Comparison of ENCODE assay signal across 36 cellular contexts in genomic region chrX:3119376-3119775, GRCh38.
"Had no signal": no experiment of that assay in that cellular context is flagged by ENCODE, and none has a peak within 500 bp of the region (broad histone marks: within the 10 kb centered on the region; RNA-seq: fewer than 3 reads in every experiment).

No MANE protein-coding gene starts in this region.

- H3K4me3 Mint-ChIP-seq: activated naive CD4-positive, alpha-beta T cell treated with anti-CD3 and anti-CD28 coated beads for 36 hours; activated naive CD8-positive, alpha-beta T cell treated with anti-CD3 and anti-CD28 coated beads for 36 hours; activated T-helper 1 cell treated with anti-CD3 and anti-CD28 coated beads, Interleukin-12 subunit alpha, Interleukin-12 subunit beta, Interleukin-2, Interleukin-4 antibody, amounts not matched to agents 30 ng/mL and 10 ng/mL and 1 ng/mL, durations not matched to agents 14 hours and 24 hours and 36 hours; central memory CD8-positive, alpha-beta T cell; memory B cell; naive thymus-derived CD4-positive, alpha-beta T cell; neural crest cell; stimulated activated memory B cell treated with anti-CD40 and anti-IgM and Interleukin-4, amounts not matched to agents 10 μg/mL and 1 μg/mL and 100 μg/mL, for 72 hours; stimulated activated naive CD8-positive, alpha-beta T cell treated with anti-CD3 and anti-CD28 coated beads, Interleukin-15, amount 100 ng/mL, for 72 hours; T-helper 1 cell treated with Interleukin-12 subunit alpha and Interleukin-12 subunit beta and Interleukin-4 antibody, amounts not matched to agents 30 μg/mL and 1 μg/mL, for 36 hours had no signal

- ATAC-seq: gastrocnemius medialis; naive thymus-derived CD4-positive, alpha-beta T cell; psoas muscle; stimulated activated memory B cell treated with anti-CD40 and anti-IgM and Interleukin-4, amounts not matched to agents 10 μg/mL and 1 μg/mL and 100 μg/mL, for 72 hours; stimulated activated naive CD8-positive, alpha-beta T cell treated with anti-CD3 and anti-CD28 coated beads, Interleukin-15, amount 100 ng/mL, for 72 hours; upper lobe of right lung had no signal

- H3K27me3 Mint-ChIP-seq: activated naive CD8-positive, alpha-beta T cell treated with anti-CD3 and anti-CD28 coated beads for 36 hours; central memory CD8-positive, alpha-beta T cell; memory B cell; naive thymus-derived CD4-positive, alpha-beta T cell; stimulated activated memory B cell treated with anti-CD40 and anti-IgM and Interleukin-4, amounts not matched to agents 10 μg/mL and 1 μg/mL and 100 μg/mL, for 72 hours; stimulated activated naive CD8-positive, alpha-beta T cell treated with anti-CD3 and anti-CD28 coated beads, Interleukin-15, amount 100 ng/mL, for 72 hours had no signal

- H3K9me3 ChIP-seq: adrenal gland, ascending aorta, breast epithelium, gastrocnemius medialis, psoas muscle, sigmoid colon, thyroid gland, upper lobe of right lung had no signal

- H3K36me3 ChIP-seq: adrenal gland, ascending aorta, breast epithelium, gastrocnemius medialis, sigmoid colon, thyroid gland, upper lobe of right lung had no signal

- H3K27ac Mint-ChIP-seq: activated naive CD4-positive, alpha-beta T cell treated with anti-CD3 and anti-CD28 coated beads for 36 hours; activated naive CD8-positive, alpha-beta T cell treated with anti-CD3 and anti-CD28 coated beads for 36 hours; activated T-helper 1 cell treated with anti-CD3 and anti-CD28 coated beads, Interleukin-12 subunit alpha, Interleukin-12 subunit beta, Interleukin-2, Interleukin-4 antibody, amounts not matched to agents 30 ng/mL and 10 ng/mL and 1 ng/mL, durations not matched to agents 14 hours and 24 hours and 36 hours; memory B cell; naive thymus-derived CD4-positive, alpha-beta T cell; stimulated activated memory B cell treated with anti-CD40 and anti-IgM and Interleukin-4, amounts not matched to agents 10 μg/mL and 1 μg/mL and 100 μg/mL, for 72 hours; T-helper 1 cell treated with Interleukin-12 subunit alpha and Interleukin-12 subunit beta and Interleukin-4 antibody, amounts not matched to agents 30 μg/mL and 1 μg/mL, for 36 hours had no signal

- H3K4me1 Mint-ChIP-seq: activated naive CD8-positive, alpha-beta T cell treated with anti-CD3 and anti-CD28 coated beads for 36 hours; central memory CD8-positive, alpha-beta T cell; memory B cell; naive thymus-derived CD4-positive, alpha-beta T cell; stimulated activated memory B cell treated with anti-CD40 and anti-IgM and Interleukin-4, amounts not matched to agents 10 μg/mL and 1 μg/mL and 100 μg/mL, for 72 hours; stimulated activated naive CD8-positive, alpha-beta T cell treated with anti-CD3 and anti-CD28 coated beads, Interleukin-15, amount 100 ng/mL, for 72 hours had no signal

- H3K27ac ChIP-seq: adrenal gland, ascending aorta, breast epithelium, coronary artery, dorsolateral prefrontal cortex, gastrocnemius medialis, hepatocyte, parathyroid adenoma, psoas muscle, sigmoid colon, thyroid gland, upper lobe of right lung, VCaP had no signal

- H3K4me1 ChIP-seq: adrenal gland, ascending aorta, breast epithelium, gastrocnemius medialis, parathyroid adenoma, psoas muscle, sigmoid colon, thyroid gland, upper lobe of right lung had no signal

- H3K27me3 ChIP-seq: adrenal gland, ascending aorta, breast epithelium, gastrocnemius medialis, hepatocyte, sigmoid colon, thyroid gland, upper lobe of right lung had no signal

- H3K4me3 ChIP-seq: adrenal gland, ascending aorta, breast epithelium, coronary artery, dorsolateral prefrontal cortex, gastrocnemius medialis, hepatocyte, psoas muscle, sigmoid colon, thyroid gland, upper lobe of right lung had no signal

- DNase-seq: activated CD4-positive, alpha-beta T cell treated with anti-CD3 and anti-CD28 coated beads for 4 hours; activated CD4-positive, alpha-beta T cell treated with anti-CD3 and anti-CD28 coated beads, Interleukin-2, amount 50 U/mL, for 48 hours; activated CD8-positive, alpha-beta memory T cell treated with anti-CD3 and anti-CD28 coated beads for 24 hours; activated effector memory CD4-positive, alpha-beta T cell treated with anti-CD3 and anti-CD28 coated beads, Interleukin-2, amount 50 U/mL, for 16 hours; activated naive CD4-positive, alpha-beta T cell treated with anti-CD3 and anti-CD28 coated beads for 36 hours; activated naive CD8-positive, alpha-beta T cell treated with anti-CD3 and anti-CD28 coated beads for 36 hours; activated T-cell treated with anti-CD3 and anti-CD28 coated beads, Interleukin-2, amount 50 U/mL, for 1 hour; adrenal gland; dorsolateral prefrontal cortex; effector memory CD4-positive, alpha-beta T cell; gastrocnemius medialis; midbrain; naive thymus-derived CD4-positive, alpha-beta T cell; occipital lobe; psoas muscle; sigmoid colon; small intestine; stimulated activated CD4-positive, alpha-beta T cell treated with anti-CD3 and anti-CD28 coated beads, Interleukin-1b, Interleukin-23, amount 100 ng/mL, for 48 hours; stimulated activated CD4-positive, alpha-beta T cell treated with anti-CD3 and anti-CD28 coated beads, Interleukin-4, amount 100 ng/mL, for 4 hours; stimulated activated CD8-positive, alpha-beta memory T cell treated with anti-CD3 and anti-CD28 coated beads, Interleukin-4, amount 100 ng/mL, for 48 hours; stimulated activated naive CD8-positive, alpha-beta T cell treated with anti-CD3 and anti-CD28 coated beads, Interleukin-15, amount 100 ng/mL, for 72 hours; T-helper 9 cell; thyroid gland; upper lobe of right lung had no signal

- H3K36me3 Mint-ChIP-seq: activated naive CD8-positive, alpha-beta T cell treated with anti-CD3 and anti-CD28 coated beads for 36 hours; memory B cell; naive thymus-derived CD4-positive, alpha-beta T cell; stimulated activated memory B cell treated with anti-CD40 and anti-IgM and Interleukin-4, amounts not matched to agents 10 μg/mL and 1 μg/mL and 100 μg/mL, for 72 hours had no signal

- H3K9me3 Mint-ChIP-seq: activated naive CD4-positive, alpha-beta T cell treated with anti-CD3 and anti-CD28 coated beads for 36 hours; activated naive CD8-positive, alpha-beta T cell treated with anti-CD3 and anti-CD28 coated beads for 36 hours; activated T-helper 1 cell treated with anti-CD3 and anti-CD28 coated beads, Interleukin-12 subunit alpha, Interleukin-12 subunit beta, Interleukin-2, Interleukin-4 antibody, amounts not matched to agents 30 ng/mL and 10 ng/mL and 1 ng/mL, durations not matched to agents 14 hours and 24 hours and 36 hours; central memory CD8-positive, alpha-beta T cell; memory B cell; neural crest cell; stimulated activated memory B cell treated with anti-CD40 and anti-IgM and Interleukin-4, amounts not matched to agents 10 μg/mL and 1 μg/mL and 100 μg/mL, for 72 hours; stimulated activated naive CD8-positive, alpha-beta T cell treated with anti-CD3 and anti-CD28 coated beads, Interleukin-15, amount 100 ng/mL, for 72 hours; T-helper 1 cell treated with Interleukin-12 subunit alpha and Interleukin-12 subunit beta and Interleukin-4 antibody, amounts not matched to agents 30 μg/mL and 1 μg/mL, for 36 hours had no signal
